ENCODE assay signal across 9 cellular contexts in the genomic region with DNA sequence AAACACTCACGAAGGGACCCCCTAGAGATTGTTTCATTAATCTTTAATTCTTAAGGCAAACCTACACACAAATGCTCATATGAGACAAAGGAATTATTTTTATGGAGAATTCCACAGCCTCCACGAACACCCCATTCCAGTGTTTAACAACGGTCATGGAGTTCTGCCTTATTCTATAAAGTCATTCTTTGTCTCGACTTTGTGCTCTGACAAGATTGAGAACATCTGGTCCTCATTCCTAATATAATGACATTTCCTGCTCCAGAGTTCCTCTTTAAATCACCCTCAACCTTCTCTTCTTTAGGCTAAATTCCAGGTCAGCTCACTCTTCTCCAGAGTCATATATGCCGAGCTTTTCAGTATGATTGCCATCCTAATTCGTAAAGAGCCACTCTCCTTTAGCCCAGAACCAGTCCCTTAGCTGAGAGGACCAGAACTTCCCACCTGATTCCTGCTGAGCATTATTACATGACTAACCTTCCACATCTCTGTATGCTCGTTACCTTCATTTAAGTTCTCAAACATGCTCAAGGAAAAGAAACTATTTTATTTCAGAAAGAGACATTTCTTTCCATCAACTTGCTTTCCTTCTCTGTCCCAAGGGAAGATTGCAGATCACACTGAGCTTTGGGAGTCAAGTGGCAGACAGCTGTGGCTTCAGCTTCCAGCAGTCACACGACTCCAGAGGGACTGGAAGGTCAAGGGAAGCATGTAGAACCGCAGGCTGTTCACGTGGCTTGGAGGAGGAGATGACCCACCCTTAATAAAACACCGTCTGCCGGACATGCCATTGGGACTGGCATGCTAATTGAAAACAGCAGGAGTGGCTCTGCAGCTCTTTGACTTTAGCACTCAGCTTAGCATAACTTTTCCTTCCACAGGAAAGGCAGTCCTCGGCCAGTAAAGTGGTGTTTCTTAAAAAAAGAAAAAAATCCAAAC.
DNase-seq lines count a peak whose midpoint lies in the region; FAIRE-seq and TF ChIP-seq lines count a peak whose summit lies in the region.
"Had no signal": no experiment of that assay in that cellular context is flagged by ENCODE, and none has a peak within 500 bp of the region (broad histone marks: within the 10 kb centered on the region; RNA-seq: fewer than 3 reads in every experiment).

No MANE protein-coding gene starts in this region.

- no peaks in the 10 kb centered on the region for H3K36me3 Mint-ChIP-seq in activated CD4-positive, alpha-beta memory T cell treated with anti-CD3 and anti-CD28 coated beads for 36 hours
- H3K36me3 Mint-ChIP-seq: CD14-positive monocyte had no signal

- H2AFZ ChIP-seq in mammary epithelial cell (ENCODE audit: low read depth, low read length): peak overlapping the region; percentile 62

- H3K4me3 ChIP-seq in mammary epithelial cell (replicated peaks in 1 of 3; ENCODE audit: insufficient read depth in 1 of 3, low read depth in 2 of 3, low read length in 3 of 3) (no peak overlapping the region), kidney (ENCODE audit: low read length in 2 of 2) (no peak overlapping the region)

- in situ Hi-C loops in mammary epithelial cell (cut with MboI; ENCODE audit: low sequenced_read_pairs in 2 of 2): no loop called here

- H3K36me3 ChIP-seq in mammary epithelial cell (ENCODE audit: insufficient read depth, low read length) (no peaks in the 10 kb centered on the region), kidney (ENCODE audit: control insufficient read depth in 1 of 2, insufficient read depth in 2 of 2, low read length in 2 of 2) (no peaks in the 10 kb centered on the region)

- H3K27me3 Mint-ChIP-seq in activated CD4-positive, alpha-beta memory T cell treated with anti-CD3 and anti-CD28 coated beads for 36 hours: no peaks in the 10 kb centered on the region

- no TSS peak for BruUV-seq in mammary epithelial cell (replicated peaks; lab: Mats Ljungman, UMichigan)

- H3K27ac Mint-ChIP-seq in activated CD4-positive, alpha-beta memory T cell treated with anti-CD3 and anti-CD28 coated beads for 36 hours: no peak overlapping the region
- H3K27ac Mint-ChIP-seq: CD14-positive monocyte had no signal

- H3K4me3 Mint-ChIP-seq in activated CD4-positive, alpha-beta memory T cell treated with anti-CD3 and anti-CD28 coated beads for 36 hours: no peak overlapping the region
- H3K4me3 Mint-ChIP-seq: CD14-positive monocyte had no signal

- no peaks in the 10 kb centered on the region for H4K20me1 ChIP-seq in mammary epithelial cell (ENCODE audit: insufficient read depth, low read length)

- FAIRE-seq in kidney (lab: Jason Lieb, UNC): no peak

- H3K27ac ChIP-seq in mammary epithelial cell (ENCODE audit: insufficient read depth, low read depth, low read length): no peak overlapping the region
- H3K27ac ChIP-seq in kidney (ENCODE audit: low read depth in 2 of 2, low read length in 2 of 2): no peak overlapping the region

- H3K4me2 ChIP-seq in mammary epithelial cell (ENCODE audit: insufficient read depth, low read depth, low read length): no peak overlapping the region

- DNase-seq in A172 (ENCODE audit: low spot score): peak; percentile 91
- DNase-seq in HS-27A (ENCODE audit: low read depth): peak; percentile 96
- DNase-seq in mammary epithelial cell: no peak
- peak; percentile 87 for DNase-seq in kidney
- DNase-seq in activated CD4-positive, alpha-beta memory T cell treated with anti-CD3 and anti-CD28 coated beads for 36 hours: no peak
- no peak for DNase-seq in DMS79 treated with DMSO at 0.1 percent for 48 hours (lab: John Stamatoyannopoulos, UW)
- DNase-seq in SIG-M5 (lab: John Stamatoyannopoulos, UW): no peak
- DNase-seq in SKM-1 (lab: John Stamatoyannopoulos, UW; ENCODE audit: unreplicated experiment): no peak

- intact Hi-C loops in mammary epithelial cell (cut with micrococcal nuclease): no loop called here
- intact Hi-C loops in kidney (cut with DNase I): no loop called here
- intact Hi-C loops in activated CD4-positive, alpha-beta memory T cell treated with anti-CD3 and anti-CD28 coated beads for 36 hours (cut with micrococcal nuclease): no loop called here

- CTCF ChIA-PET in mammary epithelial cell (lab: Charles Lee; ENCODE audit: low non-redundant PET): no interaction called here
- CTCF ChIA-PET in activated CD4-positive, alpha-beta memory T cell treated with anti-CD3 and anti-CD28 coated beads for 36 hours (lab: Charles Lee): no interaction called here

- no peaks in the 10 kb centered on the region for H3K4me1 Mint-ChIP-seq in activated CD4-positive, alpha-beta memory T cell treated with anti-CD3 and anti-CD28 coated beads for 36 hours (ENCODE audit: low read depth)
- H3K4me1 Mint-ChIP-seq: CD14-positive monocyte had no signal

- dilution Hi-C loops in mammary epithelial cell (cut with HindIII; ENCODE audit: low sequenced_read_pairs): no loop called here

- no peaks in the 10 kb centered on the region for H3K9me3 ChIP-seq in mammary epithelial cell (replicated peaks; ENCODE audit: insufficient read depth, low read length)
- no peaks in the 10 kb centered on the region for H3K9me3 ChIP-seq in kidney (ENCODE audit: control insufficient read depth in 1 of 2, low read length in 2 of 2)

- H3K4me1 ChIP-seq in mammary epithelial cell (ENCODE audit: insufficient read depth, low read length) (no peaks in the 10 kb centered on the region), kidney (ENCODE audit: control insufficient read depth in 1 of 2, insufficient read depth in 1 of 2, low read depth in 1 of 2, low read length in 2 of 2) (no peaks in the 10 kb centered on the region)

- POLR2A ChIA-PET in activated CD4-positive, alpha-beta memory T cell treated with anti-CD3 and anti-CD28 coated beads for 36 hours (lab: Charles Lee): no interaction called here

- H3K79me2 ChIP-seq in mammary epithelial cell (ENCODE audit: insufficient read depth, low read length): no peaks in the 10 kb centered on the region

- H3K9me3 Mint-ChIP-seq in activated CD4-positive, alpha-beta memory T cell treated with anti-CD3 and anti-CD28 coated beads for 36 hours: peaks cover 5% of the 10 kb centered on the region

- no peaks in the 10 kb centered on the region for H3K27me3 ChIP-seq in mammary epithelial cell (ENCODE audit: insufficient read depth, low read length)

- no peak overlapping the region for H3K9ac ChIP-seq in mammary epithelial cell (ENCODE audit: insufficient read depth, low read length)
- no peak overlapping the region for H3K9ac ChIP-seq in kidney (ENCODE audit: low read length in 2 of 2)

- WGBS in mammary epithelial cell (ENCODE audit: low coverage, missing lambda C conversion rate): 69% methylated on average over 13 of the region's 13 CpGs

- TF ChIP-seq CTCF in mammary epithelial cell (conservative IDR thresholded peaks at IDR 0.05 in 1 of 2, IDR thresholded peaks at IDR 0.05 in 1 of 2; ENCODE audit: extremely low read depth in 1 of 2, insufficient read depth in 1 of 2, low read depth in 1 of 2, low read length in 2 of 2) (no peak), kidney (IDR thresholded peaks at IDR 0.05; ENCODE audit: borderline replicate concordance, extremely low read depth, insufficient read depth) (no peak)

Comparison
In these comparisons a context has a peak if more than half of its experiments do, and no peak if none do; other contexts are left out.
1. DNase-seq: peak in A172 (single experiment), HS-27A (single experiment) and kidney (single experiment); none in mammary epithelial cell (single experiment), activated CD4-positive, alpha-beta memory T cell treated with anti-CD3 and anti-CD28 coated beads for 36 hours (single experiment), DMS79 treated with DMSO at 0.1 percent for 48 hours (single experiment), SIG-M5 (single experiment) and SKM-1 (single experiment).